In the genomic region with DNA sequence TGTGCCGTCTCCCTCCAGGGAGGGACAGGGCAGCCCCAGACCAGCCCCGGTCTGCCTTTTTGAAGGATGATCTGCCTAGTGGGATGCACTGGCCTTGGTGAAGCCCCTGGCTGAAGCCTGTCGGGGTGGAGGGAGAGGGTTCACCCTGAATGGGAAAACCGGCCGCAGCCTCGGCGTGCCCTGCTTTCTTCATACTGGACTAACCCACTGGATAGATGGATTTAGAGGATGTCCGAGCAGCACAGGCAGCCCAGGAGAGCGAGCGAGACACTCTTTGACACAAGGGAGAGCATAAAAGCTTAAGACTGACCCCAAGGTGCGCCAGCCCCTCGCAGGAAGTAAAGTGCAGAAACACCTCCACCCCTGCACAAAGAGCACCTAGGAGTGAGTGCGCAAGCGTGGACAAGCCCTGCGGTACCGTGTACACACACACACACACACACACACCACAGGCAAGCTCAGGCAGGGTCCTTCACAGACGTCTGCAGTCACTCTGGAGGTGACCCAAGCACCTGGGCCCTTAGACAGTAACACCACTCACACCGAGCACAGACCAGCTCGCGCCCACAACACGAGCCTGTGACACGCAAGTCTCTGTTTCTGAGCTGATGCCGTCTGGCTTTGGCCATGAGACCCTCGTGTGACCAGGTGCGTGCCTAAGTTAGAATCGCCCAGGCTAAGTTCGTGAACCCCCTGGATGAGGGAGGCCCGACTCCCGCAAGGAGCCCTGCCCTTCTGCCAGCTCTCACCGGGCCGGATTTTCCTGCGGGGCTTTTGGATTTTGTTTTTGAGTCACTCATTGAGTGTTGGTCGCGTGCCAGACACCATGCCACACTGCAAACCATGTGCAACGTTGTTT, we compare ENCODE assay signal across 13 cellular contexts. TPM values are rescaled to one million over a fixed set of nuclear protein-coding genes. Genes with fewer than 3 reads are reported as not detected.
DNase-seq lines count a peak whose midpoint lies in the region; ATAC-seq and TF ChIP-seq lines count a peak whose summit lies in the region.
"Had no signal": no experiment of that assay in that cellular context is flagged by ENCODE, and none has a peak within 500 bp of the region (broad histone marks: within the 10 kb centered on the region; RNA-seq: fewer than 3 reads in every experiment).

No MANE protein-coding gene starts in this region.

- H2BK5ac ChIP-seq in neuronal stem cell (ENCODE audit: low read length), result no peak overlapping the region

- H2BK12ac ChIP-seq in neuronal stem cell (ENCODE audit: low read length), result peak overlapping the region; percentile 10

- ATAC-seq in left ventricle myocardium superior (no peak), HG02798 (IDR thresholded peaks at IDR 0.05; ENCODE audit: poor library complexity, unreplicated experiment) (no peak), HG03354 (IDR thresholded peaks at IDR 0.05; ENCODE audit: poor library complexity, severe bottlenecking, unreplicated experiment) (no peak)

- peaks cover 17% of the 10 kb centered on the region for H3K4me1 ChIP-seq in cardiac muscle cell (ENCODE audit: low read depth)
- peaks cover 43 to 47% of the 10 kb centered on the region in 2 donors for H3K4me1 ChIP-seq in duodenal mucosa (ENCODE audit: control insufficient read depth in 1 of 2, insufficient read depth in 2 of 2, low read length in 2 of 2)
- peaks cover 0 to 3% of the 10 kb centered on the region in 2 donors for H3K4me1 ChIP-seq in neuronal stem cell (ENCODE audit: control insufficient read depth in 2 of 2, insufficient read depth in 1 of 2, low read depth in 1 of 2, low read length in 2 of 2)

- H3K4me2 ChIP-seq in neuronal stem cell (ENCODE audit: insufficient read depth, low read length, poor library complexity, severe bottlenecking), result peak overlapping the region; percentile 23

- H3K27ac ChIP-seq in cardiac muscle cell (peak overlapping the region; percentile 85), duodenal mucosa (ENCODE audit: low read depth, low read length) (peak overlapping the region; percentile 95), neuronal stem cell (replicated peaks; ENCODE audit: low read length) (no peak overlapping the region)
- H3K27ac ChIP-seq: thoracic aorta had no signal

- H3K23ac ChIP-seq in neuronal stem cell (ENCODE audit: low read depth, low read length, poor library complexity), result no peak overlapping the region

- H3K27me3 ChIP-seq in cardiac muscle cell (no peaks in the 10 kb centered on the region), duodenal mucosa (ENCODE audit: control insufficient read depth in 1 of 2, insufficient read depth in 2 of 2, low read length in 2 of 2) (no peaks in the 10 kb centered on the region), neuronal stem cell (ENCODE audit: control insufficient read depth in 3 of 3, insufficient read depth in 3 of 3, low read depth in 1 of 3, low read length in 3 of 3) (no peaks in the 10 kb centered on the region)

- no peak overlapping the region for H4K91ac ChIP-seq in neuronal stem cell (ENCODE audit: low read depth, low read length, poor library complexity)

- no peak overlapping the region for H3K4ac ChIP-seq in neuronal stem cell (ENCODE audit: low read length)

- H2AK5ac ChIP-seq in neuronal stem cell (ENCODE audit: low read depth, low read length), result no peak overlapping the region

- H4K8ac ChIP-seq in neuronal stem cell (ENCODE audit: low read depth, low read length), result no peak overlapping the region

- H3K36me3 ChIP-seq in cardiac muscle cell (no peaks in the 10 kb centered on the region), duodenal mucosa (ENCODE audit: control insufficient read depth in 1 of 2, insufficient read depth in 2 of 2, low read length in 2 of 2) (peaks cover 12 to 14% of the 10 kb centered on the region in 2 donors), neuronal stem cell (replicated peaks in 1 of 2; ENCODE audit: control insufficient read depth in 2 of 2, insufficient read depth in 2 of 2, low read length in 2 of 2) (peaks cover 1 to 19% of the 10 kb centered on the region in 2 donors)
- H3K36me3 ChIP-seq: thoracic aorta had no signal

- no CpG with 5 or more reads among the region's 35 CpGs for WGBS in neuronal stem cell (ENCODE audit: extremely low coverage in 2 of 2, insufficient read length in 2 of 2, insufficient replicate concordance in 1 of 2), 2 donors

- DNase-seq in cardiac muscle cell (ENCODE audit: low read depth in 1 of 2, low spot score in 1 of 2) (no peak), left ventricle myocardium superior (no peak), neuronal stem cell (ENCODE audit: low spot score) (no peak), DMS114 treated with DMSO at 0.1 percent for 48 hours (lab: John Stamatoyannopoulos, UW; ENCODE audit: unreplicated experiment) (no peak), putamen (ENCODE audit: low spot score) (no peak)
- DNase-seq: activated CD4-positive, alpha-beta T cell treated with anti-CD3 and anti-CD28 coated beads, Interleukin-2, amount 50 U/mL, for 1 hour; activated naive CD4-positive, alpha-beta T cell treated with Interleukin-2 at 50 U/mL for 16 hours; HCEC 1CT; stimulated activated CD4-positive, alpha-beta T cell treated with anti-CD3 and anti-CD28 coated beads, Interleukin-4, amount 100 ng/mL, for 4 hours had no signal

- H3K14ac ChIP-seq in neuronal stem cell (ENCODE audit: low read length), result peak overlapping the region; percentile 89

- peak overlapping the region; percentile 11 for H3K18ac ChIP-seq in neuronal stem cell (ENCODE audit: low read length)

- no peak overlapping the region for H2BK15ac ChIP-seq in neuronal stem cell (ENCODE audit: low read length)

- peaks cover 7% of the 10 kb centered on the region for H3K79me1 ChIP-seq in neuronal stem cell (ENCODE audit: low read depth, low read length)

- H3K9ac ChIP-seq in duodenal mucosa (ENCODE audit: low read depth in 1 of 2, low read length in 2 of 2), result peak overlapping the region; percentile 60 to 82
- no peak overlapping the region for H3K9ac ChIP-seq in neuronal stem cell (ENCODE audit: low read depth, low read length, poor library complexity)

- H2AFZ ChIP-seq in neuronal stem cell (ENCODE audit: low read length), result no peak overlapping the region

- H2BK120ac ChIP-seq in neuronal stem cell (ENCODE audit: low read depth, low read length), result no peak overlapping the region

- no peak for TF ChIP-seq CTCF in cardiac muscle cell (IDR thresholded peaks at IDR 0.05; ENCODE audit: low read depth, low read length)

- H3K4me3 ChIP-seq in cardiac muscle cell (no peak overlapping the region), duodenal mucosa (ENCODE audit: low read depth in 1 of 2, low read length in 2 of 2) (peak overlapping the region; percentile 13 to 17), neuronal stem cell (ENCODE audit: low read length in 2 of 2) (no peak overlapping the region)
- H3K4me3 ChIP-seq: thoracic aorta had no signal

- intact Hi-C loops in left ventricle myocardium superior (cut with micrococcal nuclease), result no loop called here

- H3K9me3 ChIP-seq in cardiac muscle cell (ENCODE audit: low read depth), result no peaks in the 10 kb centered on the region
- H3K9me3 ChIP-seq in duodenal mucosa (ENCODE audit: control insufficient read depth in 1 of 2, low read length in 2 of 2), result no peaks in the 10 kb centered on the region
- H3K9me3 ChIP-seq in neuronal stem cell (replicated peaks in 1 of 2; ENCODE audit: control insufficient read depth in 2 of 2, insufficient read depth in 1 of 2, low read depth in 1 of 2, low read length in 2 of 2), result no peaks in the 10 kb centered on the region
- H3K9me3 ChIP-seq: thoracic aorta had no signal

RNA-seq across cellular contexts. Expression of a gene that starts 11.3 kb away (rescaled TPM):
- total RNA-seq in cardiac muscle cell (38.0 and 39.3 TPM in 2 replicates), left ventricle myocardium superior (23.9 TPM)
- 43.1 and 44.9 TPM in 2 replicates for polyA plus RNA-seq in cardiac muscle cell
- polyA plus RNA-seq in neuronal stem cell (2013, experiment 1 of 2), result 15.2 TPM
- 15.6 TPM for polyA plus RNA-seq in neuronal stem cell (2013, experiment 2 of 2)

RNA-seq across cellular contexts. Expression of a gene that starts 21.3 kb away (rescaled TPM):
- total RNA-seq in cardiac muscle cell, result 18.1 and 30.8 TPM in 2 replicates
- polyA plus RNA-seq in cardiac muscle cell, result 71.9 and 91.6 TPM in 2 replicates
- 71.7 TPM for total RNA-seq in left ventricle myocardium superior
- polyA plus RNA-seq in neuronal stem cell (2013, experiment 1 of 2), result 18.7 TPM
- 18.6 TPM for polyA plus RNA-seq in neuronal stem cell (2013, experiment 2 of 2)

RNA-seq across cellular contexts. Expression of a gene that starts 21.6 kb away (rescaled TPM):
- total RNA-seq in cardiac muscle cell, result 9.1 and 16.2 TPM in 2 replicates
- polyA plus RNA-seq in cardiac muscle cell, result 1.3 and 1.9 TPM in 2 replicates
- 13.8 TPM for total RNA-seq in left ventricle myocardium superior
- 1.2 TPM for polyA plus RNA-seq in neuronal stem cell (2013, experiment 1 of 2)
- polyA plus RNA-seq in neuronal stem cell (2013, experiment 2 of 2), result 1.6 TPM

RNA-seq across cellular contexts. Expression of a gene that starts 36.9 kb away (rescaled TPM):
- total RNA-seq in cardiac muscle cell (0.21 TPM in 2 replicates), left ventricle myocardium superior (0.20 TPM)
- polyA plus RNA-seq in cardiac muscle cell, result 0.39 TPM in 1 of 2 replicates, not detected in the other
- 0.32 TPM for polyA plus RNA-seq in neuronal stem cell (2013, experiment 1 of 2)
- polyA plus RNA-seq in neuronal stem cell (2013, experiment 2 of 2), result 0.10 TPM
- total RNA-seq: thoracic aorta had no signal

RNA-seq across cellular contexts. Expression of a gene that starts 53.0 kb away (rescaled TPM):
- total RNA-seq in cardiac muscle cell, result 157 and 225 TPM in 2 replicates
- polyA plus RNA-seq in cardiac muscle cell, result 158 and 167 TPM in 2 replicates
- 117 TPM for total RNA-seq in left ventricle myocardium superior
- polyA plus RNA-seq in neuronal stem cell (2013, experiment 1 of 2), result 106 TPM
- polyA plus RNA-seq in neuronal stem cell (2013, experiment 2 of 2), result 104 TPM

Comparison
In these comparisons a context has a peak if more than half of its experiments do, and no peak if none do; other contexts are left out.
1. H3K4me3 ChIP-seq: peak in duodenal mucosa (2 of 2); none in cardiac muscle cell (single experiment) and neuronal stem cell (0 of 2).